ENCODE assay signal across 1 cellular context in genomic region chr12:79020106-79020505, GRCh38.
TF ChIP-seq lines count a peak whose summit lies in the region.

No MANE protein-coding gene starts in this region.

TF ChIP-seq in GM23338, 12 proteins besides CTCF, POLR2A, EP300 and RAD21 (continued from another document):
- TF ChIP-seq ZNF462 (CRISPR knock-in tag; IDR thresholded peaks at IDR 0.05) = no peak
- TF ChIP-seq POLR2AphosphoS5 (IDR thresholded peaks at IDR 0.05; ENCODE audit: low read depth) = no peak
- no peak for TF ChIP-seq ZNF331 (CRISPR knock-in tag; IDR thresholded peaks at IDR 0.05; ENCODE audit: low read depth)
- no peak for TF ChIP-seq ETS1 (IDR thresholded peaks at IDR 0.05)
TF ChIP-seq in GM23338: peak in this region for 0.
